In genomic region chr12:88187571-88187970, GRCh38 we compare ENCODE assay signal across 27 cellular contexts.
"Had no signal": no experiment of that assay in that cellular context is flagged by ENCODE, and none has a peak within 500 bp of the region (broad histone marks: within the 10 kb centered on the region; RNA-seq: fewer than 3 reads in every experiment).

No MANE protein-coding gene starts in this region.

- H3K9ac ChIP-seq: parathyroid adenoma had no signal

- H3K9me3 Mint-ChIP-seq: dendritic cell treated with granulocyte-macrophage colony-stimulating factor and Interleukin-4, amounts not matched to agents 40 ng/mL and 50 ng/mL, for 4 days; immature natural killer cell; natural killer cell; stimulated activated naive CD8-positive, alpha-beta T cell treated with anti-CD3 and anti-CD28 coated beads, Interleukin-15, amount 100 ng/mL, for 72 hours had no signal

- H3K9me3 ChIP-seq: colonic mucosa, esophagus squamous epithelium, lower lobe of right lung, neutrophil, suprapubic skin, transverse colon, upper lobe of right lung, uterus had no signal

- H3K36me3 ChIP-seq: colonic mucosa, transverse colon, uterus had no signal

- H3K27ac Mint-ChIP-seq: dendritic cell treated with granulocyte-macrophage colony-stimulating factor and Interleukin-4, amounts not matched to agents 40 ng/mL and 50 ng/mL, for 4 days; endodermal cell; immature natural killer cell; natural killer cell; progenitor cell of endocrine pancreas; stimulated activated naive CD8-positive, alpha-beta T cell treated with anti-CD3 and anti-CD28 coated beads, Interleukin-15, amount 100 ng/mL, for 72 hours had no signal

- DNase-seq: colonic mucosa; effector CD8-positive, alpha-beta T cell; endodermal cell; esophagus squamous epithelium; hypothalamus; immature natural killer cell; islet precursor cell; left ventricle myocardium superior; lower lobe of right lung; natural killer cell; stimulated activated CD4-positive, alpha-beta T cell treated with anti-CD3 and anti-CD28 coated beads, Interleukin-12 subunit alpha, Interleukin-12 subunit beta, amount 100 ng/mL, for 4 hours; stimulated activated CD4-positive, alpha-beta T cell treated with anti-CD3 and anti-CD28 coated beads, Interleukin-1b, Interleukin-23, amount 100 ng/mL, for 48 hours; stimulated activated CD4-positive, alpha-beta T cell treated with anti-CD3 and anti-CD28 coated beads, Interleukin-4, amount 100 ng/mL, for 1 hour; stimulated activated CD8-positive, alpha-beta memory T cell treated with anti-CD3 and anti-CD28 coated beads, Interleukin-4, amount 100 ng/mL, for 48 hours; stimulated activated naive CD4-positive, alpha-beta T cell; stimulated activated naive CD8-positive, alpha-beta T cell treated with anti-CD3 and anti-CD28 coated beads, Interleukin-15, amount 100 ng/mL, for 72 hours; transverse colon; upper lobe of right lung; uterus had no signal

- H2AFZ ChIP-seq: parathyroid adenoma had no signal

- H3K27ac ChIP-seq: colonic mucosa, esophagus squamous epithelium, lower lobe of right lung, neutrophil, parathyroid adenoma, suprapubic skin, transverse colon, upper lobe of right lung, uterus had no signal

- H3K4me3 Mint-ChIP-seq: dendritic cell treated with granulocyte-macrophage colony-stimulating factor and Interleukin-4, amounts not matched to agents 40 ng/mL and 50 ng/mL, for 4 days; endodermal cell; immature natural killer cell; natural killer cell; neural crest cell; stimulated activated naive CD8-positive, alpha-beta T cell treated with anti-CD3 and anti-CD28 coated beads, Interleukin-15, amount 100 ng/mL, for 72 hours had no signal

- H3K4me2 ChIP-seq: smooth muscle cell had no signal

- H3K4me1 Mint-ChIP-seq: immature natural killer cell; natural killer cell; neural crest cell; stimulated activated naive CD8-positive, alpha-beta T cell treated with anti-CD3 and anti-CD28 coated beads, Interleukin-15, amount 100 ng/mL, for 72 hours had no signal

- H3K27me3 ChIP-seq: colonic mucosa, esophagus squamous epithelium, neutrophil, suprapubic skin, transverse colon, upper lobe of right lung, uterus had no signal

- H3K4me3 ChIP-seq: colonic mucosa, esophagus squamous epithelium, lower lobe of right lung, smooth muscle cell, suprapubic skin, transverse colon, upper lobe of right lung, uterus had no signal

- H3K27me3 Mint-ChIP-seq: dendritic cell treated with granulocyte-macrophage colony-stimulating factor and Interleukin-4, amounts not matched to agents 40 ng/mL and 50 ng/mL, for 4 days; progenitor cell of endocrine pancreas; stimulated activated naive CD8-positive, alpha-beta T cell treated with anti-CD3 and anti-CD28 coated beads, Interleukin-15, amount 100 ng/mL, for 72 hours had no signal

- H3K79me2 ChIP-seq: parathyroid adenoma had no signal

- FAIRE-seq: frontal cortex had no signal

- H3K4me1 ChIP-seq: colonic mucosa, esophagus squamous epithelium, lower lobe of right lung, parathyroid adenoma, suprapubic skin, upper lobe of right lung, uterus had no signal
